In genomic region chr18:8901019-8901418, GRCh38 we compare ENCODE assay signal across 18 cellular contexts.
DNase-seq lines count a peak whose midpoint lies in the region; ATAC-seq and TF ChIP-seq lines count a peak whose summit lies in the region.
"Had no signal": no experiment of that assay in that cellular context is flagged by ENCODE, and none has a peak within 500 bp of the region (broad histone marks: within the 10 kb centered on the region; RNA-seq: fewer than 3 reads in every experiment).

No MANE protein-coding gene starts in this region.

- peaks cover 21% of the 10 kb centered on the region for H3K4me1 Mint-ChIP-seq in neural progenitor cell

- CTCF ChIA-PET in PC-3 (lab: Charles Lee) = no interaction called here

- no peaks in the 10 kb centered on the region for H3K36me3 ChIP-seq in DOHH2 (ENCODE audit: control insufficient read depth, low read length)
- no peaks in the 10 kb centered on the region for H3K36me3 ChIP-seq in PC-3 (ENCODE audit: low read depth, low read length)
- H3K36me3 ChIP-seq in neural progenitor cell = no peaks in the 10 kb centered on the region
- no peaks in the 10 kb centered on the region for H3K36me3 ChIP-seq in aorta (ENCODE audit: control insufficient read depth in 1 of 2, insufficient read depth in 2 of 2, low read length in 1 of 2)

- no peaks in the 10 kb centered on the region for H3K36me3 Mint-ChIP-seq in neural progenitor cell
- H3K36me3 Mint-ChIP-seq: CD4-positive, CD25-positive, alpha-beta regulatory T cell had no signal

- intact Hi-C loops in PC-3 (cut with micrococcal nuclease) = no loop called here
- intact Hi-C loops in aorta (cut with DNase I) = no loop called here

- BruUV-seq in PC-3 (replicated peaks; lab: Mats Ljungman, UMichigan) = no TSS peak

- H3K4me1 ChIP-seq in DOHH2 (ENCODE audit: control insufficient read depth, low read length) (peaks cover 13% of the 10 kb centered on the region), PC-3 (ENCODE audit: insufficient read depth, low read length) (no peaks in the 10 kb centered on the region), neural progenitor cell (no peaks in the 10 kb centered on the region), aorta (ENCODE audit: control insufficient read depth in 1 of 2, insufficient read depth in 2 of 2, low read length in 2 of 2) (no peaks in the 10 kb centered on the region)
- H3K4me1 ChIP-seq: A549 had no signal

- H3K27ac Mint-ChIP-seq in neural progenitor cell = peak overlapping the region; percentile 23
- H3K27ac Mint-ChIP-seq: B cell had no signal

- no peak for ATAC-seq in PC-3
- ATAC-seq in aorta (ENCODE audit: low FRiP score) = no peak
- ATAC-seq in GM19351 (IDR thresholded peaks at IDR 0.05; ENCODE audit: unreplicated experiment) = no peak
- ATAC-seq: A549 had no signal

- no peaks in the 10 kb centered on the region for H3F3A ChIP-seq in DOHH2 (ENCODE audit: control insufficient read depth, insufficient read depth)
- H3F3A ChIP-seq in PC-3 (ENCODE audit: low read length, unreplicated experiment) = no peaks in the 10 kb centered on the region
- no peaks in the 10 kb centered on the region for H3F3A ChIP-seq in neural progenitor cell (ENCODE audit: low read depth)

- no peaks in the 10 kb centered on the region for H3K27me3 ChIP-seq in DOHH2 (ENCODE audit: control insufficient read depth, low read length)
- H3K27me3 ChIP-seq in PC-3 (ENCODE audit: low read length) = no peaks in the 10 kb centered on the region
- H3K27me3 ChIP-seq in neural progenitor cell = no peaks in the 10 kb centered on the region
- H3K27me3 ChIP-seq in aorta (ENCODE audit: control insufficient read depth in 1 of 2, insufficient read depth in 2 of 2, low read length in 1 of 2) = no peaks in the 10 kb centered on the region

- H3K4me2 ChIP-seq in DOHH2 (ENCODE audit: low read length) (no peak overlapping the region), PC-3 (ENCODE audit: low read length) (no peak overlapping the region), neural progenitor cell (no peak overlapping the region)
- H3K4me2 ChIP-seq: A549 had no signal

- no peak overlapping the region for H3K4me3 Mint-ChIP-seq in neural progenitor cell
- H3K4me3 Mint-ChIP-seq: B cell; CD4-positive, CD25-positive, alpha-beta regulatory T cell had no signal

- H3K9me3 Mint-ChIP-seq in neural progenitor cell = peaks cover 22% of the 10 kb centered on the region

- H4K20me1 ChIP-seq in DOHH2 (ENCODE audit: control insufficient read depth, insufficient read depth, low read depth, low read length) (no peaks in the 10 kb centered on the region), PC-3 (ENCODE audit: low read length) (no peaks in the 10 kb centered on the region), neural progenitor cell (ENCODE audit: low read depth) (no peaks in the 10 kb centered on the region)

- peak; percentile 32 for TF ChIP-seq CTCF in DOHH2 (IDR thresholded peaks at IDR 0.05; ENCODE audit: low read depth, low read length, poor library complexity, severe bottlenecking)
- 0 out of 2 replicates have a peak, but pooled peaks have one; percentile 1 for TF ChIP-seq CTCF in LNCaP clone FGC (IDR thresholded peaks at IDR 0.05; ENCODE audit: control insufficient read depth, extremely low read depth, insufficient read depth)
- TF ChIP-seq CTCF in PC-3 (conservative IDR thresholded peaks at IDR 0.05; ENCODE audit: low read depth, low read length) = no peak
- no peak for TF ChIP-seq CTCF in neural progenitor cell (IDR thresholded peaks at IDR 0.05)

- H3K9ac ChIP-seq in PC-3 (ENCODE audit: low read length) (no peak overlapping the region), neural progenitor cell (no peak overlapping the region)

- H3K9me2 ChIP-seq in DOHH2 (replicated peaks; ENCODE audit: control insufficient read depth, low read length) = no peaks in the 10 kb centered on the region
- no peaks in the 10 kb centered on the region for H3K9me2 ChIP-seq in PC-3 (replicated peaks; ENCODE audit: low read length)

- 87 to 91% methylated on average over 2 of the region's 2 CpGs for WGBS in aorta, 2 donors

- H3K27ac ChIP-seq in DOHH2 (ENCODE audit: low read depth, low read length) (no peak overlapping the region), PC-3 (ENCODE audit: low read length) (no peak overlapping the region), neural progenitor cell (no peak overlapping the region), aorta (ENCODE audit: low read depth in 1 of 2, low read length in 2 of 2) (no peak overlapping the region)
- H3K27ac ChIP-seq: RWPE1, SK-N-MC had no signal

- H2AFZ ChIP-seq in PC-3 (ENCODE audit: low read length) (no peak overlapping the region), neural progenitor cell (replicated peaks) (no peak overlapping the region)

- POLR2A ChIA-PET in PC-3 (lab: Charles Lee; ENCODE audit: unreplicated experiment) = no interaction called here

- DNase-seq in LNCaP clone FGC (ENCODE audit: low read depth) (no peak), PC-3 (peak; percentile 17), neural progenitor cell (ENCODE audit: low spot score) (no peak), NCI-H2227 treated with DMSO at 0.1 percent for 48 hours (lab: John Stamatoyannopoulos, UW) (no peak), aorta (no peak)
- DNase-seq: CD4-positive, CD25-positive, alpha-beta regulatory T cell; DND-41; NCI-H1092 treated with DMSO at 0.1 percent for 48 hours; NCI-H1436 treated with DMSO at 0.1 percent for 48 hours; NCI-H1930; NCI-H524 treated with DMSO at 0.1 percent for 48 hours; SHP77 treated with DMSO at 0.1 percent for 48 hours had no signal

- H3K27me3 Mint-ChIP-seq in neural progenitor cell (ENCODE audit: insufficient read depth, low read depth) = peaks cover 8% of the 10 kb centered on the region
- H3K27me3 Mint-ChIP-seq: B cell had no signal

- peaks cover 8% of the 10 kb centered on the region; the same call in 1 of the 2 replicates for H3K9me3 ChIP-seq in DOHH2 (ENCODE audit: control insufficient read depth, insufficient read depth, low read length)
- H3K9me3 ChIP-seq in PC-3 (ENCODE audit: low read length) = no peaks in the 10 kb centered on the region
- H3K9me3 ChIP-seq in neural progenitor cell (ENCODE audit: low read depth) = no peaks in the 10 kb centered on the region
- peaks cover 7% of the 10 kb centered on the region for H3K9me3 ChIP-seq in aorta (ENCODE audit: control insufficient read depth, low read length)

- H3K79me2 ChIP-seq in DOHH2 (ENCODE audit: control insufficient read depth, low read length) (no peaks in the 10 kb centered on the region), PC-3 (ENCODE audit: low read length) (no peaks in the 10 kb centered on the region), neural progenitor cell (ENCODE audit: low read depth) (no peaks in the 10 kb centered on the region)

- H3K4me3 ChIP-seq in DOHH2 (ENCODE audit: low read length) (no peak overlapping the region), LNCaP clone FGC (ENCODE audit: low read depth, low read length) (no peak overlapping the region), PC-3 (ENCODE audit: low read length) (no peak overlapping the region), neural progenitor cell (no peak overlapping the region), aorta (ENCODE audit: low read length in 2 of 2) (no peak overlapping the region)
- H3K4me3 ChIP-seq: A549, SK-N-MC had no signal

Comparison
In these comparisons a context has a peak if more than half of its experiments do, and no peak if none do; other contexts are left out.
1. CTCF ChIP-seq: peak in DOHH2 (single experiment) and LNCaP clone FGC (single experiment); none in PC-3 (single experiment) and neural progenitor cell (single experiment).